In the genomic region with DNA sequence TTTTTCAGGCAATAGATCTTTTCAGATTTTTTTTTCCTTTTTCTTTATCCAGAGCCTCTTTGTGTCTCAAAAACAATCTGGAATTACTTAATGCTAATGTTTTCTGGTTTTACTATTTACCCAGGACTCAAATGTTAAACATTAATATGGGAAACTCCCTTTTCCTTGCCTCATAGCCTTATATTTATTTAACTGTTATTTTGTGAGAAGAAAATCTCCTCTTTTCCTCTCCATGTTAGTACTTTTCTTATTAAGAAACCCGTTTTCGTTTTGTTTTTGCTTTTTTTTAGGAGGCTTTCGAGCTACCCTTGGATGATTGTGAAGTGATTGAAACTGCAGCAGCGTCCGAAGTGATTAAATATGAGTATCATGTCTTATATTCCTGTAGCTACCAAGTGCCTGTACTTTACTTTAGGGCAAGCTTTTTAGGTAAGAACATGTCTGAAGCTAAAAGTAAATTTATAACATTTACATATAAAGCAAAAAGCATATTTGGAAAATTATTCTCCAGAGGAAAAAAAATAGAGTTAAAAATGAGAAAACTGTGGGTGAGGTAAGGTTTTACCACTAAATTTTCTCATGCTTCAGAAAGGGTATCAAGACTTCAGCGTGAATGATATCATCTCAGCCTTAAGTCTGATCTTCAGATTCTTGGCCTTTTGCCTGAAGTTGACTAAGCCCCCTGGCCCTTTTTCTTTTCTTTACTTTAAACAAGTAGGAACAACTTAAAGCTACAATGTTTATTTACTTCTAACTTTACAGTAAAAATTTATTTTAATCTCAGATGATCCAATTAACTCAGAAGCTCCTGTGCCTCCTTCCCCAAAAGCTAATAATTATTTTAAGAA, we compare ENCODE assay signal across 9 cellular contexts.
DNase-seq lines count a peak whose midpoint lies in the region; ATAC-seq and TF ChIP-seq lines count a peak whose summit lies in the region.
"Had no signal": no experiment of that assay in that cellular context is flagged by ENCODE, and none has a peak within 500 bp of the region (broad histone marks: within the 10 kb centered on the region; RNA-seq: fewer than 3 reads in every experiment).

No MANE protein-coding gene starts in this region.

- no peaks in the 10 kb centered on the region for H3K36me3 Mint-ChIP-seq in HFFc6 (ENCODE audit: low read depth)
- no peaks in the 10 kb centered on the region for H3K36me3 Mint-ChIP-seq in WTC11

- POLR2A ChIA-PET in WTC11 (lab: Charles Lee): no interaction called here

- DNase-seq in HFFc6: peak; percentile 72
- DNase-seq in WTC11 (ENCODE audit: low spot score): no peak
- peak; percentile 66 to 89 for DNase-seq in foreskin fibroblast
- DNase-seq in smooth muscle cell (lab: John Stamatoyannopoulos, UW; ENCODE audit: unreplicated experiment): no peak
- DNase-seq: thyroid gland had no signal

- H3K4me1 Mint-ChIP-seq in HFFc6 (ENCODE audit: low read depth) (peaks cover 68% of the 10 kb centered on the region), WTC11 (peaks cover 43% of the 10 kb centered on the region)

- 78% methylated on average over 6 of the region's 6 CpGs for WGBS in smooth muscle cell (ENCODE audit: low lambda C conversion rate)

- no peaks in the 10 kb centered on the region for H3K9me3 ChIP-seq in smooth muscle cell (replicated peaks; ENCODE audit: low read depth)
- H3K9me3 ChIP-seq: thyroid gland had no signal

- H3K4me1 ChIP-seq in smooth muscle cell (ENCODE audit: low read depth): peaks cover 32% of the 10 kb centered on the region

- H3K27me3 Mint-ChIP-seq in HFFc6 (ENCODE audit: insufficient read depth) (no peaks in the 10 kb centered on the region), WTC11 (ENCODE audit: low read depth) (no peaks in the 10 kb centered on the region)

- H3K9ac ChIP-seq in smooth muscle cell (ENCODE audit: low read depth): peak overlapping the region; percentile 69

- H3K9me3 Mint-ChIP-seq in HFFc6 (no peaks in the 10 kb centered on the region), WTC11 (no peaks in the 10 kb centered on the region; the same call in 1 of the 2 replicates)

- no peaks in the 10 kb centered on the region for H3K79me2 ChIP-seq in smooth muscle cell (ENCODE audit: low read depth)

- H3F3A ChIP-seq in smooth muscle cell (ENCODE audit: low read depth): peaks cover 21% of the 10 kb centered on the region

- peak overlapping the region; percentile 78 for H3K4me3 Mint-ChIP-seq in HFFc6
- no peak overlapping the region for H3K4me3 Mint-ChIP-seq in WTC11

- H3K27ac Mint-ChIP-seq in HFFc6 (peak overlapping the region; percentile 77), WTC11 (peak overlapping the region; percentile 41; the same call in 1 of the 2 replicates)

- no peaks in the 10 kb centered on the region for H3K27me3 ChIP-seq in smooth muscle cell (ENCODE audit: low read depth)
- H3K27me3 ChIP-seq: thyroid gland had no signal

- peak overlapping the region; percentile 87 for H3K27ac ChIP-seq in smooth muscle cell (ENCODE audit: low read depth)
- H3K27ac ChIP-seq: thyroid gland had no signal

- ATAC-seq in WTC11 (no peak), HG03432 (IDR thresholded peaks at IDR 0.05; ENCODE audit: unreplicated experiment) (no peak), GM18520 (IDR thresholded peaks at IDR 0.05; ENCODE audit: unreplicated experiment) (no peak), HG02981 (IDR thresholded peaks at IDR 0.05; ENCODE audit: unreplicated experiment) (no peak), HG03097 (IDR thresholded peaks at IDR 0.05; ENCODE audit: low FRiP score, unreplicated experiment) (no peak)

- no peaks in the 10 kb centered on the region for H4K20me1 ChIP-seq in smooth muscle cell (ENCODE audit: low read depth)

- no peaks in the 10 kb centered on the region for H3K36me3 ChIP-seq in smooth muscle cell (ENCODE audit: low read depth)
- H3K36me3 ChIP-seq: thyroid gland had no signal

- peak overlapping the region; percentile 13 for H2AFZ ChIP-seq in smooth muscle cell (ENCODE audit: low read depth)

- no peak for TF ChIP-seq CTCF in HFFc6 (IDR thresholded peaks at IDR 0.05)
- TF ChIP-seq CTCF in WTC11 (IDR thresholded peaks at IDR 0.05): no peak
- TF ChIP-seq CTCF in foreskin fibroblast (IDR thresholded peaks at IDR 0.05; ENCODE audit: low read depth, low read length): no peak
- TF ChIP-seq CTCF in smooth muscle cell (IDR thresholded peaks at IDR 0.05; ENCODE audit: borderline replicate concordance, insufficient read depth, poor library complexity, severe bottlenecking): no peak

- H3K4me2 ChIP-seq in smooth muscle cell: peak overlapping the region; percentile 64

- CTCF ChIA-PET in WTC11 (lab: Charles Lee): interaction anchor here (0.6 to 3.2 kb wide), 17 partner anchors 28 to 862 kb away, joined by 3 to 45 read pairs (median 4); no protein-coding TSS in a partner anchor

- peak overlapping the region in 1 of 2 donors; percentile 16 for H3K4me3 ChIP-seq in foreskin fibroblast (ENCODE audit: low read depth in 1 of 2, low read length in 2 of 2)
- H3K4me3 ChIP-seq in smooth muscle cell: peak overlapping the region; percentile 8
- H3K4me3 ChIP-seq: thyroid gland had no signal

TF ChIP-seq in WTC11, 78 proteins besides CTCF, POLR2A, EP300 and RAD21:
- no peak for TF ChIP-seq ZMAT4 (CRISPR knock-in tag; IDR thresholded peaks at IDR 0.05)
- no peak for TF ChIP-seq ZNF512 (CRISPR knock-in tag; IDR thresholded peaks at IDR 0.05; ENCODE audit: borderline replicate concordance)
- no peak for TF ChIP-seq ZNF396 (CRISPR knock-in tag; IDR thresholded peaks at IDR 0.05; ENCODE audit: borderline replicate concordance)
- no peak for TF ChIP-seq ZNF671 (CRISPR knock-in tag; IDR thresholded peaks at IDR 0.05)
- no peak for TF ChIP-seq TCF7 (CRISPR knock-in tag; IDR thresholded peaks at IDR 0.05; ENCODE audit: low read depth)
- TF ChIP-seq, protein P1, sequence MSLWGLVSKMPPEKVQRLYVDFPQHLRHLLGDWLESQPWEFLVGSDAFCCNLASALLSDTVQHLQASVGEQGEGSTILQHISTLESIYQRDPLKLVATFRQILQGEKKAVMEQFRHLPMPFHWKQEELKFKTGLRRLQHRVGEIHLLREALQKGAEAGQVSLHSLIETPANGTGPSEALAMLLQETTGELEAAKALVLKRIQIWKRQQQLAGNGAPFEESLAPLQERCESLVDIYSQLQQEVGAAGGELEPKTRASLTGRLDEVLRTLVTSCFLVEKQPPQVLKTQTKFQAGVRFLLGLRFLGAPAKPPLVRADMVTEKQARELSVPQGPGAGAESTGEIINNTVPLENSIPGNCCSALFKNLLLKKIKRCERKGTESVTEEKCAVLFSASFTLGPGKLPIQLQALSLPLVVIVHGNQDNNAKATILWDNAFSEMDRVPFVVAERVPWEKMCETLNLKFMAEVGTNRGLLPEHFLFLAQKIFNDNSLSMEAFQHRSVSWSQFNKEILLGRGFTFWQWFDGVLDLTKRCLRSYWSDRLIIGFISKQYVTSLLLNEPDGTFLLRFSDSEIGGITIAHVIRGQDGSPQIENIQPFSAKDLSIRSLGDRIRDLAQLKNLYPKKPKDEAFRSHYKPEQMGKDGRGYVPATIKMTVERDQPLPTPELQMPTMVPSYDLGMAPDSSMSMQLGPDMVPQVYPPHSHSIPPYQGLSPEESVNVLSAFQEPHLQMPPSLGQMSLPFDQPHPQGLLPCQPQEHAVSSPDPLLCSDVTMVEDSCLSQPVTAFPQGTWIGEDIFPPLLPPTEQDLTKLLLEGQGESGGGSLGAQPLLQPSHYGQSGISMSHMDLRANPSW (CRISPR knock-in tag; conservative IDR thresholded peaks at IDR 0.05; ENCODE audit: low read depth): no peak
- TF ChIP-seq ATF2 (CRISPR knock-in tag; IDR thresholded peaks at IDR 0.05; ENCODE audit: borderline replicate concordance, low read depth): no peak
- TF ChIP-seq ZBTB21 (CRISPR knock-in tag; IDR thresholded peaks at IDR 0.05; ENCODE audit: borderline replicate concordance): no peak

Comparison
In these comparisons a context has a peak if more than half of its experiments do, and no peak if none do; other contexts are left out.
1. DNase-seq: peak in HFFc6 (single experiment) and foreskin fibroblast (2 of 2); none in WTC11 (single experiment) and smooth muscle cell (single experiment).